Comparison of ENCODE assay signal across 8 cellular contexts in the genomic region with DNA sequence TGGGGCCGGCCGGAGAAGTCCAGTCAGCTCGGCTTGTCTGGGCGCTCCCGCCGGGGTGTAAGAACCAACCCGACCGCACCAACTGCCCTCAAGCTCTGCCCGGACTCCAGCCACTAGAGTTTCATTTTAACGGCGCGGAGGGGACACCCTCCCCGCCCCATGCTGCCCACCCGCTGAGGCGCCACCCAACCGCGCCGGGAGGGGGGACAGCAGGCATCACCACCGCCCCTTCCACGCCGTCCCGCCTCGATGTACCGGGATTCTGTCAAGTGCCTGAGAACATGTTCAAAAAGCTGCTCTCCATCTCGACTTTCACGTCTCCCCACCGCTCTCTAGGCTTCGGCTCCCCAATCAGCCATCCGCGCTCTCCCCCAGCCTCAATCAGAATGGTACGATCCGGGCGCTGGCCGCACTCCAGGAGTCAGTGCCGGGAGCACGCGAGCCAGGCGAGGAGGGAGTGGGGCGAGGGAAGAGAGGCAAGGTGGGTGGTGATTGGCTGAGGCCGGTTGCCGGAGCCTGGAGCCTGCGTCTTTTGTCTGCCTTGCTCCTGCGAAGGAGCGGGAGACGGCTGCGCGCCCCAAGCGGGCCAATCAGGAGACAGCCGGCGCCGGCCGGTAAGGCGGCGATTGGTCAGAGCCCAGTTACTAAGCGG. TPM values are rescaled to one million over a fixed set of nuclear protein-coding genes. Genes with fewer than 3 reads are reported as not detected.
DNase-seq lines count a peak whose midpoint lies in the region; ATAC-seq and TF ChIP-seq lines count a peak whose summit lies in the region.

A gene (minus strand): TSS at position 101 of the 652 bp plus-strand sequence. CDS start 677 bp downstream, outside the sequence.

- WGBS in prostate gland: under 1% methylated on average over 52 of the region's 55 CpGs
- under 1% methylated on average over 55 of the region's 55 CpGs for WGBS in urinary bladder

- H3K4me3 Mint-ChIP-seq in T-helper 17 cell: peak within 1 kb of the TSS; percentile 99

- peak within 1 kb of the TSS; percentile 49 to 63 for H3K4me3 ChIP-seq in prostate gland
- H3K4me3 ChIP-seq in urinary bladder (ENCODE audit: low read depth, low read length): peak within 1 kb of the TSS; percentile 72

- DNase-seq in GM13976 (ENCODE audit: low spot score) (peak; percentile 97), NCI-H146 (lab: John Stamatoyannopoulos, UW) (peak; percentile 97), T-helper 17 cell (peak; percentile 58 to 77 (median 68)), anterior cingulate cortex (lab: John Stamatoyannopoulos, UW) (peak; percentile 80 to 99 (median 97)), left ventricle myocardium superior (peak; percentile 98), prostate gland (ENCODE audit: low spot score) (peak; percentile 98)

- H3K9me3 ChIP-seq in T-helper 17 cell (ENCODE audit: control insufficient read depth, low read length, poor library complexity, severe bottlenecking) (no peaks in the 10 kb centered on the region), prostate gland (no peaks in the 10 kb centered on the region)

- H3K27me3 ChIP-seq in prostate gland (replicated peaks; ENCODE audit: insufficient read depth): no peaks in the 10 kb centered on the region

- H3K4me1 ChIP-seq in prostate gland (replicated peaks): no peaks in the 10 kb centered on the region
- H3K4me1 ChIP-seq in urinary bladder (ENCODE audit: insufficient read depth): no peaks in the 10 kb centered on the region

- H3K36me3 Mint-ChIP-seq in T-helper 17 cell (ENCODE audit: low read depth): peaks cover 2% of the 10 kb centered on the region

- peaks cover 21% of the 10 kb centered on the region for H3K4me1 Mint-ChIP-seq in T-helper 17 cell

- in situ Hi-C loops in GM13976 (cut with MboI; ENCODE audit: low sequenced_read_pairs, unreplicated experiment): loop anchor here (10.0 kb wide), 1 partner anchor 58 kb away; no protein-coding TSS in a partner anchor

- peak within 1 kb of the TSS; percentile 94 for H3K27ac Mint-ChIP-seq in T-helper 17 cell

- H3K27ac ChIP-seq in prostate gland (peak within 1 kb of the TSS; percentile 87), urinary bladder (ENCODE audit: low read depth) (peak within 1 kb of the TSS; percentile 34)

- ATAC-seq in HG02852 (IDR thresholded peaks at IDR 0.05; ENCODE audit: unreplicated experiment) (peak; percentile 90), T-helper 17 cell (peak; percentile 92), left ventricle myocardium superior (peak; percentile 96)

- TF ChIP-seq POLR2A in prostate gland (IDR thresholded peaks at IDR 0.05): peak; percentile 94

- TF ChIP-seq CTCF in GM13976 (IDR thresholded peaks at IDR 0.05; ENCODE audit: borderline replicate concordance, control extremely low read depth, extremely low read depth, insufficient read depth, missing control alignments) (no peak), prostate gland (IDR thresholded peaks at IDR 0.05) (peak in 2 of 4 experiments; percentile 26 to 50)

- peaks cover 37% of the 10 kb centered on the region for H3K27me3 Mint-ChIP-seq in T-helper 17 cell

- H3K36me3 ChIP-seq in prostate gland: no peaks in the 10 kb centered on the region
- no peaks in the 10 kb centered on the region for H3K36me3 ChIP-seq in urinary bladder (ENCODE audit: insufficient read depth)

- intact Hi-C loops in left ventricle myocardium superior (cut with micrococcal nuclease) (loop anchor here (5.0 kb wide), 1 partner anchor 45 kb away; a partner anchor contains a TSS), prostate gland (cut with DNase I) (loop anchor here (5.0 to 10.0 kb wide), 4 partner anchors 50 to 250 kb away; no protein-coding TSS in a partner anchor)

RNA-seq across cellular contexts. Expression of the gene that starts here (rescaled TPM):
- total RNA-seq in T-helper 17 cell (under 1 TPM; 0.32 to 0.47 TPM), left ventricle myocardium superior (26.2 TPM), prostate gland (10 to 100 TPM in 1 of 2 donors, 1 to 10 TPM in 1; 9.1 to 26.5 TPM), urinary bladder (16.2 TPM)
- polyA plus RNA-seq in urinary bladder: 24.7 TPM

Comparison
In these comparisons a context has a peak if more than half of its experiments do, and no peak if none do; other contexts are left out.
1. Peak in every context shown above with its lines: DNase-seq, ATAC-seq, H3K4me3 ChIP-seq and H3K27ac ChIP-seq.
2. RNA of the gene that starts here (total RNA-seq): 9.1 to 26.5 TPM in prostate gland, 26.2 TPM in left ventricle myocardium superior (single experiment) and 16.2 TPM in urinary bladder (single experiment); 0.32 to 0.47 TPM in T-helper 17 cell; every median in the first group is over 4 times any median in the second.
3. Peak in DNase-seq and ATAC-seq in T-helper 17 cell; RNA of the gene not detected or under 1 TPM.